26 cellular contexts compared by ENCODE assay signal in genomic region chr15:75750261-75751050, GRCh38. TPM values are rescaled to one million over a fixed set of nuclear protein-coding genes. Genes with fewer than 3 reads are reported as not detected.
"Had no signal": no experiment of that assay in that cellular context is flagged by ENCODE, and none has a peak within 500 bp of the region (broad histone marks: within the 10 kb centered on the region; RNA-seq: fewer than 3 reads in every experiment).

No MANE protein-coding gene starts in this region.

- H3K27ac Mint-ChIP-seq: activated CD4-positive, alpha-beta memory T cell treated with anti-CD3 and anti-CD28 coated beads for 36 hours; activated CD4-positive, alpha-beta T cell treated with anti-CD3 and anti-CD28 coated beads, Interleukin-2, amount 10 ng/mL, durations not matched to agents 24 days and 14 days; activated naive CD8-positive, alpha-beta T cell; activated T-helper 2 cell treated with anti-CD3 and anti-CD28 coated beads, Interferon-gamma antibody, Interleukin-2, Interleukin-4, amounts not matched to agents 10 μg/mL and 5 μg/mL and 100 μg/mL, durations not matched to agents 14 hours and 24 hours and 36 hours; immature natural killer cell; nephron; progenitor cell of endocrine pancreas; T-helper 1 cell treated with Interleukin-12 subunit alpha and Interleukin-12 subunit beta and Interleukin-4 antibody, amounts not matched to agents 30 μg/mL and 1 μg/mL, for 36 hours had no signal

- H3K9me3 Mint-ChIP-seq: activated CD4-positive, alpha-beta memory T cell treated with anti-CD3 and anti-CD28 coated beads for 36 hours; activated CD4-positive, alpha-beta T cell treated with anti-CD3 and anti-CD28 coated beads, Interleukin-2, amount 10 ng/mL, durations not matched to agents 24 days and 14 days; activated T-cell treated with anti-CD3 and anti-CD28 coated beads, Interleukin-2, amount 50 U/mL, for 4 hours; activated T-helper 2 cell treated with anti-CD3 and anti-CD28 coated beads, Interferon-gamma antibody, Interleukin-2, Interleukin-4, amounts not matched to agents 10 μg/mL and 5 μg/mL and 100 μg/mL, durations not matched to agents 14 hours and 24 hours and 36 hours; immature natural killer cell; nephron; T-helper 1 cell treated with Interleukin-12 subunit alpha and Interleukin-12 subunit beta and Interleukin-4 antibody, amounts not matched to agents 30 μg/mL and 1 μg/mL, for 36 hours had no signal

- H3K4me3 ChIP-seq: body of pancreas, esophagus muscularis mucosa, heart left ventricle, right lobe of liver, testis, vagina had no signal

- H3K36me3 Mint-ChIP-seq: activated CD4-positive, alpha-beta memory T cell treated with anti-CD3 and anti-CD28 coated beads for 36 hours; activated naive CD8-positive, alpha-beta T cell; immature natural killer cell had no signal

- DNase-seq: activated CD4-positive, alpha-beta memory T cell treated with anti-CD3 and anti-CD28 coated beads for 36 hours; activated CD4-positive, alpha-beta T cell treated with anti-CD3 and anti-CD28 coated beads, Interleukin-2, amount 10 ng/mL, durations not matched to agents 24 days and 14 days; activated CD4-positive, CD25-positive, alpha-beta regulatory T cell treated with anti-CD3 and anti-CD28 coated beads, Interleukin-2, amount 50 U/mL, for 72 hours; activated naive CD4-positive, alpha-beta T cell treated with Interleukin-2 at 50 U/mL for 16 hours; activated T-cell treated with anti-CD3 and anti-CD28 coated beads, Interleukin-2, amount 50 U/mL, for 4 hours; anterior cingulate cortex; body of pancreas; foreskin keratinocyte; heart left ventricle; hypothalamus; immature natural killer cell; stimulated activated CD4-positive, alpha-beta T cell treated with anti-CD3 and anti-CD28 coated beads, Interleukin-2, amount 100 ng/mL, for 48 hours; stimulated activated naive CD4-positive, alpha-beta T cell treated with Interleukin-2 at 50 U/mL for 16 hours; T1000; testis; trophoblast cell; WERI-Rb-1 had no signal

- H3K4me3 Mint-ChIP-seq: activated CD4-positive, alpha-beta memory T cell treated with anti-CD3 and anti-CD28 coated beads for 36 hours; activated CD4-positive, alpha-beta T cell treated with anti-CD3 and anti-CD28 coated beads, Interleukin-2, amount 10 ng/mL, durations not matched to agents 24 days and 14 days; activated naive CD8-positive, alpha-beta T cell; activated T-cell treated with anti-CD3 and anti-CD28 coated beads, Interleukin-2, amount 50 U/mL, for 4 hours; immature natural killer cell; nephron; T-helper 1 cell treated with Interleukin-12 subunit alpha and Interleukin-12 subunit beta and Interleukin-4 antibody, amounts not matched to agents 30 μg/mL and 1 μg/mL, for 36 hours had no signal

- ATAC-seq: activated T-cell treated with anti-CD3 and anti-CD28 coated beads, Interleukin-2, amount 50 U/mL, for 4 hours; body of pancreas; foreskin keratinocyte; heart left ventricle; right lobe of liver had no signal

- H3K27me3 ChIP-seq: body of pancreas, esophagus muscularis mucosa, foreskin keratinocyte, heart left ventricle, neutrophil, right lobe of liver, testis, vagina had no signal

- H3K27ac ChIP-seq: body of pancreas, esophagus muscularis mucosa, foreskin keratinocyte, heart left ventricle, neutrophil, right lobe of liver, testis, vagina, WERI-Rb-1 had no signal

- H3K4me1 Mint-ChIP-seq: nephron had no signal

- H3K36me3 ChIP-seq: esophagus muscularis mucosa, heart left ventricle, neutrophil, right lobe of liver, vagina, WERI-Rb-1 had no signal

- H3K4me1 ChIP-seq: body of pancreas, esophagus muscularis mucosa, foreskin keratinocyte, heart left ventricle, right lobe of liver, testis, vagina had no signal

- H3K27me3 Mint-ChIP-seq: activated naive CD8-positive, alpha-beta T cell; progenitor cell of endocrine pancreas had no signal

- H3K9me3 ChIP-seq: body of pancreas, esophagus muscularis mucosa, heart left ventricle, neutrophil, right lobe of liver, testis, vagina had no signal

RNA-seq across cellular contexts. Expression of gene CSPG4, which starts 37.8 kb away (rescaled TPM):
- total RNA-seq: activated CD4-positive, alpha-beta memory T cell treated with anti-CD3 and anti-CD28 coated beads for 36 hours; activated CD4-positive, alpha-beta T cell treated with anti-CD3 and anti-CD28 coated beads, Interleukin-2, amount 10 ng/mL, durations not matched to agents 24 days and 14 days had no signal
